ENCODE assay signal across 12 cellular contexts in genomic region chr2:144501118-144501517, GRCh38. TPM values are rescaled to one million over a fixed set of nuclear protein-coding genes. Genes with fewer than 3 reads are reported as not detected.
DNase-seq lines count a peak whose midpoint lies in the region; ATAC-seq and TF ChIP-seq lines count a peak whose summit lies in the region.
"Had no signal": no experiment of that assay in that cellular context is flagged by ENCODE, and none has a peak within 500 bp of the region (broad histone marks: within the 10 kb centered on the region; RNA-seq: fewer than 3 reads in every experiment).

No MANE protein-coding gene starts in this region.

- ATAC-seq in heart left ventricle (no peak), left ventricle myocardium superior (no peak), upper lobe of right lung (no peak), left lobe of liver (no peak), HG03521 (IDR thresholded peaks at IDR 0.05; ENCODE audit: unreplicated experiment) (no peak)
- ATAC-seq: gastrocnemius medialis had no signal

- H3K36me3 ChIP-seq in heart left ventricle (peaks cover 0 to 54% (median 0%) of the 10 kb centered on the region in 9 donors), mesenchymal stem cell (ENCODE audit: control insufficient read depth in 1 of 2, insufficient read depth in 2 of 2, low read depth in 1 of 2, low read length in 2 of 2) (peaks cover 4 to 46% of the 10 kb centered on the region in 2 experiments), upper lobe of right lung (no peaks in the 10 kb centered on the region)
- H3K36me3 ChIP-seq: gastrocnemius medialis had no signal

- TF ChIP-seq POLR2A in heart left ventricle (IDR thresholded peaks at IDR 0.05), result no peak

- peaks cover 19% of the 10 kb centered on the region for H3K79me1 ChIP-seq in mesenchymal stem cell (replicated peaks; ENCODE audit: low read length, poor library complexity, severe bottlenecking)

- no peak overlapping the region for H2BK120ac ChIP-seq in mesenchymal stem cell (ENCODE audit: low read depth, low read length)

- intact Hi-C loops in heart left ventricle (cut with DNase I), result no loop called here
- intact Hi-C loops in left ventricle myocardium superior (cut with micrococcal nuclease), result loop anchor here (10.0 kb wide), 1 partner anchor 46 kb away; no protein-coding TSS in a partner anchor
- intact Hi-C loops in upper lobe of right lung (cut with DNase I), result no loop called here

- H3K4me1 ChIP-seq in heart left ventricle (peaks cover 6 to 90% (median 56%) of the 10 kb centered on the region in 12 donors), mesenchymal stem cell (ENCODE audit: control insufficient read depth, insufficient read depth, low read depth, low read length) (peaks cover 5% of the 10 kb centered on the region), upper lobe of right lung (peaks cover 54% of the 10 kb centered on the region)

- H2BK5ac ChIP-seq in mesenchymal stem cell (ENCODE audit: low read depth, low read length, poor library complexity, severe bottlenecking), result no peak overlapping the region

- H3K4me2 ChIP-seq in mesenchymal stem cell (ENCODE audit: low read length, poor library complexity, severe bottlenecking), result no peak overlapping the region

- no peak overlapping the region for H3K18ac ChIP-seq in mesenchymal stem cell (ENCODE audit: low read depth in 1 of 2, low read length in 2 of 2)

- H3K4me3 ChIP-seq in heart left ventricle, result no peak overlapping the region
- no peak overlapping the region for H3K4me3 ChIP-seq in mesenchymal stem cell (ENCODE audit: insufficient read depth in 1 of 2, low read depth in 1 of 2, low read length in 2 of 2)
- H3K4me3 ChIP-seq in upper lobe of right lung, result no peak overlapping the region
- H3K4me3 ChIP-seq: gastrocnemius medialis had no signal

- H3K23ac ChIP-seq in mesenchymal stem cell (ENCODE audit: low read length in 2 of 2), result no peak overlapping the region

- H3K27ac ChIP-seq in heart left ventricle (peak overlapping the region in 8 of 12 donors; percentile 0 to 99 (median 94)), caudate nucleus (ENCODE audit: low read depth, low read length) (peak overlapping the region; percentile 39), mesenchymal stem cell (ENCODE audit: low read length, poor library complexity, severe bottlenecking) (no peak overlapping the region), upper lobe of right lung (peak overlapping the region; percentile 58)

- H3K14ac ChIP-seq in mesenchymal stem cell (ENCODE audit: low read length in 2 of 2), result no peak overlapping the region

- DNase-seq in heart left ventricle (no peak), left ventricle myocardium superior (no peak), caudate nucleus (lab: John Stamatoyannopoulos, UW) (no peak), mesenchymal stem cell (peak; percentile 79), upper lobe of right lung (no peak), left lobe of liver (ENCODE audit: low spot score) (no peak), NCI-H1417 (lab: John Stamatoyannopoulos, UW) (no peak)
- DNase-seq: activated CD4-positive, alpha-beta T cell treated with anti-CD3 and anti-CD28 coated beads for 4 hours; gastrocnemius medialis; KBM-7; NCI-H526 treated with DMSO at 0.1 percent for 48 hours had no signal

- TF ChIP-seq CTCF in heart left ventricle (IDR thresholded peaks at IDR 0.05), result no peak
- TF ChIP-seq CTCF in upper lobe of right lung (IDR thresholded peaks at IDR 0.05), result no peak

- H4K8ac ChIP-seq in mesenchymal stem cell (ENCODE audit: low read length), result no peak overlapping the region

- H3K27me3 ChIP-seq in heart left ventricle, result no peaks in the 10 kb centered on the region
- no peaks in the 10 kb centered on the region for H3K27me3 ChIP-seq in mesenchymal stem cell (ENCODE audit: control insufficient read depth in 1 of 2, insufficient read depth in 1 of 2, low read length in 2 of 2)
- no peaks in the 10 kb centered on the region for H3K27me3 ChIP-seq in upper lobe of right lung
- H3K27me3 ChIP-seq: gastrocnemius medialis had no signal

- no peak overlapping the region for H2BK12ac ChIP-seq in mesenchymal stem cell (ENCODE audit: low read length in 2 of 2)

- 85 to 88% (median 86%) methylated on average over 3 of the region's 3 CpGs for WGBS in heart left ventricle, 4 donors
- 58% methylated on average over 2 of the region's 3 CpGs for WGBS in mesenchymal stem cell

- H2AFZ ChIP-seq in mesenchymal stem cell (ENCODE audit: low read depth, low read length), result no peak overlapping the region

- no peak overlapping the region for H3K9ac ChIP-seq in mesenchymal stem cell (ENCODE audit: low read length)

- no peak overlapping the region for H2AK5ac ChIP-seq in mesenchymal stem cell (ENCODE audit: low read length, severe bottlenecking)

- H3K9me3 ChIP-seq in heart left ventricle (no peaks in the 10 kb centered on the region), mesenchymal stem cell (ENCODE audit: control insufficient read depth, low read length) (no peaks in the 10 kb centered on the region), upper lobe of right lung (no peaks in the 10 kb centered on the region)
- H3K9me3 ChIP-seq: gastrocnemius medialis had no signal

- no peak overlapping the region for H2BK15ac ChIP-seq in mesenchymal stem cell (ENCODE audit: low read depth, poor library complexity, severe bottlenecking)

- H3K4ac ChIP-seq in mesenchymal stem cell (ENCODE audit: low read depth in 1 of 2, low read length in 2 of 2), result no peak overlapping the region

- no peak overlapping the region for H4K91ac ChIP-seq in mesenchymal stem cell (ENCODE audit: low read length)

RNA-seq across cellular contexts. Expression of gene ZEB2, which starts 18.8 kb away (rescaled TPM):
- total RNA-seq in heart left ventricle (100 to 1,000 TPM in 2 of 9 donors, 10 to 100 TPM in 7; 68.5 to 168 (median 86.3) TPM), left ventricle myocardium superior (83.2 TPM), upper lobe of right lung (178 TPM), left lobe of liver (19.3 TPM)
- polyA plus RNA-seq in heart left ventricle, result 10 to 100 TPM; 23.1 to 34.9 TPM
- 62.5 TPM for polyA plus RNA-seq in mesenchymal stem cell (2013, experiment 1 of 2)
- polyA plus RNA-seq in mesenchymal stem cell (2013, experiment 2 of 2), result 60.2 TPM
